8 cellular contexts compared by ENCODE assay signal in the genomic region with DNA sequence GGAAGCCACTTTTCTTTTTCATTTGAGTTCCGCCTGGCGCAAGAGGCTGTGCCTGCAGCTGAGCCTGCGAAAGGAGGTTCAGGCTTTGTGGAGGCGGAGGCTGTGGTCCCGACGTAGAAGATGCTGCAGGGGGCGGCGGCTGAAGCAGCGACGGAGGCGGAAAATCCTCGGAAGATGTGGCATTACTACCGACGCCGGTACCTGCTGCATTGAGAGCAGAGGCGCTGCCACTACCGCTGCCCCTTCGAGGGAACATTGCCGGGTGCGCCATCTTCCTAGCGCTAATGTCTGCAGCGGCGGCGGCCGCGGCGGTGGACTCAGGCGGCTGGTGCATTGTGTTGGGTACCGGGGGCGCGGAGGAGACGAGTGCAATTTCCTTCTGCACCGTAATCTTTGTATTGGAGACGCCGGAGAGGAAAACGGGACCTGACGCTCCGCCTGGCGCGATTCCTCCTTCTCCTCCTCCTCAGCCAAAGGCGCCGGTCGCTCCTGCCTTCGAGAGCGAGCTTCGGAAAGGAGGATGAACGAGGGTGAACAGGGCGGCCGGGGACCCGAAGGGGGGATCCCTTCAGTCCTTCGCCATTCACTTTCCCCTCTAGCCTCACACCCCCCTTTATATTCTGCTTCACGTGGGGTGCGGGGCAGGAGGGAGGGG. TPM values are rescaled to one million over a fixed set of nuclear protein-coding genes. Genes with fewer than 3 reads are reported as not detected.
DNase-seq lines count a peak whose midpoint lies in the region; ATAC-seq and TF ChIP-seq lines count a peak whose summit lies in the region.

A gene (minus strand): TSS at position 590 of the 655 bp plus-strand sequence. CDS start 256 bp downstream, at position 334.

- H3K4me3 Mint-ChIP-seq in T-cell (peak within 1 kb of the TSS; percentile 97 to 98 (median 98)), type B pancreatic cell (peak within 1 kb of the TSS; percentile 98)

- no peaks in the 10 kb centered on the region for H3K27me3 ChIP-seq in left ventricle myocardium inferior (ENCODE audit: low read depth)

- peak; percentile 61 for DNase-seq in CD1c-positive myeloid dendritic cell (ENCODE audit: extremely low spot score)
- DNase-seq in T-cell, result peak; percentile 44 to 73 (median 60)
- peak in 51 of 58 donors; percentile 18 to 77 (median 49) for DNase-seq in anterior cingulate cortex (lab: John Stamatoyannopoulos, UW)
- DNase-seq in left ventricle myocardium inferior, result peak; percentile 42
- peak; percentile 86 for DNase-seq in posterior vena cava (ENCODE audit: low spot score)
- no peak for DNase-seq in type B pancreatic cell (ENCODE audit: extremely low spot score, unreplicated experiment)

- intact Hi-C loops in left ventricle myocardium inferior (cut with micrococcal nuclease), result loop anchor here (10.0 kb wide), 1 partner anchor 91 kb away; no protein-coding TSS in a partner anchor
- intact Hi-C loops in posterior vena cava (cut with DNase I), result loop anchor here in 1 of 2 donors (10.0 kb wide), 2 partner anchors 91 to 139 kb away; no protein-coding TSS in a partner anchor

- peak within 1 kb of the TSS; percentile 94 to 97 for H3K27ac Mint-ChIP-seq in T-cell
- peak within 1 kb of the TSS; percentile 94 for H3K27ac Mint-ChIP-seq in type B pancreatic cell

- no peaks in the 10 kb centered on the region for H3K36me3 ChIP-seq in left ventricle myocardium inferior

- ATAC-seq in HG03460 (IDR thresholded peaks at IDR 0.05; ENCODE audit: unreplicated experiment) (peak; percentile 2), T-cell (replicated peaks in 1 of 4) (peak; percentile 15 to 38 (median 16)), GM19452 (IDR thresholded peaks at IDR 0.05; ENCODE audit: unreplicated experiment) (no peak)

- H3K4me1 Mint-ChIP-seq in T-cell, result peaks cover 39 to 49% (median 49%) of the 10 kb centered on the region in 3 donors
- peaks cover 45% of the 10 kb centered on the region for H3K4me1 Mint-ChIP-seq in type B pancreatic cell (ENCODE audit: unreplicated experiment)

- no peaks in the 10 kb centered on the region for H3K9me3 ChIP-seq in left ventricle myocardium inferior (replicated peaks)

- no peaks in the 10 kb centered on the region for H3K9me3 Mint-ChIP-seq in T-cell
- H3K9me3 Mint-ChIP-seq in type B pancreatic cell, result no peaks in the 10 kb centered on the region

- TF ChIP-seq CTCF in left ventricle myocardium inferior (IDR thresholded peaks at IDR 0.05; ENCODE audit: borderline replicate concordance), result no peak
- peak; percentile 28 for TF ChIP-seq CTCF in type B pancreatic cell (conservative IDR thresholded peaks at IDR 0.05)

- CTCF ChIA-PET in T-cell (lab: Charles Lee), result interaction anchor here in 1 of 2 donors (0.6 to 0.7 kb wide), 2 partner anchors 10 to 87 kb away, joined by 3 to 6 read pairs; no protein-coding TSS in a partner anchor

- H3K36me3 Mint-ChIP-seq in T-cell (no peaks in the 10 kb centered on the region), type B pancreatic cell (peaks cover 32% of the 10 kb centered on the region)

- POLR2A ChIA-PET in T-cell (lab: Charles Lee), result interaction anchor here in 1 of 2 donors (0.6 kb wide), 1 partner anchor 19 kb away, joined by 4 read pairs; no protein-coding TSS in a partner anchor

- H3K27me3 Mint-ChIP-seq in T-cell (no peaks in the 10 kb centered on the region), type B pancreatic cell (no peaks in the 10 kb centered on the region)

- H3K4me1 ChIP-seq in left ventricle myocardium inferior, result peaks cover 72% of the 10 kb centered on the region

- peak within 1 kb of the TSS; percentile 95 for H3K4me3 ChIP-seq in left ventricle myocardium inferior

- H3K27ac ChIP-seq in left ventricle myocardium inferior (replicated peaks), result peak within 1 kb of the TSS; percentile 98

RNA-seq across cellular contexts. Expression of the gene that starts here (rescaled TPM):
- total RNA-seq in T-cell, result 10 to 100 TPM; 32.5 to 40.4 (median 36.4) TPM
- total RNA-seq in left ventricle myocardium inferior, result 158 TPM
- 100 to 1,000 TPM; 182 to 197 TPM for total RNA-seq in posterior vena cava
- total RNA-seq in type B pancreatic cell (ENCODE audit: low replicate concordance), result 83.6 and 132 TPM in 2 replicates
